1 cellular context compared by ENCODE assay signal in the genomic region with DNA sequence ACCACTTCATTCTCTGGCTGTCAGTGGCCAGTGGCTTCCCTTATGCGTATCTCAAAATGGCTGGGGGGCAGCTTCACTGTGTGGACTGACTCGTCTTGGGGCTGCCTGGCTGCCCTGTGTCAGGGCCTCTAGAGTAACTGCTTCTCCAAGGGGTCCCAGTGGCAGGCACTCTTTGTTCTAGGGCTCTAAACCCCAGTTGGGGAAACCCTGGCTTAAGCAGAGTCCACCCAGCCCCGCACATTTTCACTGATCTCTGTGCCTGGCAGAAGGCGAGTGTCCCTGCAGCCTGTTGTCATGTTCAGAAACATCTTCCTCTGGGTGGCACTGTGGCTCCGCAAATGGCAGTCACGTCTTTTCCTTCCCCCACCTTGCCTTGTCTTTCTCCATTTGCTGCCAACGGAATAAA.
TF ChIP-seq lines count a peak whose summit lies in the region.

No MANE protein-coding gene starts in this region.

TF ChIP-seq in HCT116, 20 proteins besides CTCF, POLR2A, EP300 and RAD21 (continued from another document):
- TF ChIP-seq, protein P1, sequence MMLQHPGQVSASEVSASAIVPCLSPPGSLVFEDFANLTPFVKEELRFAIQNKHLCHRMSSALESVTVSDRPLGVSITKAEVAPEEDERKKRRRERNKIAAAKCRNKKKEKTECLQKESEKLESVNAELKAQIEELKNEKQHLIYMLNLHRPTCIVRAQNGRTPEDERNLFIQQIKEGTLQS (IDR thresholded peaks at IDR 0.05): no peak
